ENCODE assay signal across 1 cellular context in the genomic region with DNA sequence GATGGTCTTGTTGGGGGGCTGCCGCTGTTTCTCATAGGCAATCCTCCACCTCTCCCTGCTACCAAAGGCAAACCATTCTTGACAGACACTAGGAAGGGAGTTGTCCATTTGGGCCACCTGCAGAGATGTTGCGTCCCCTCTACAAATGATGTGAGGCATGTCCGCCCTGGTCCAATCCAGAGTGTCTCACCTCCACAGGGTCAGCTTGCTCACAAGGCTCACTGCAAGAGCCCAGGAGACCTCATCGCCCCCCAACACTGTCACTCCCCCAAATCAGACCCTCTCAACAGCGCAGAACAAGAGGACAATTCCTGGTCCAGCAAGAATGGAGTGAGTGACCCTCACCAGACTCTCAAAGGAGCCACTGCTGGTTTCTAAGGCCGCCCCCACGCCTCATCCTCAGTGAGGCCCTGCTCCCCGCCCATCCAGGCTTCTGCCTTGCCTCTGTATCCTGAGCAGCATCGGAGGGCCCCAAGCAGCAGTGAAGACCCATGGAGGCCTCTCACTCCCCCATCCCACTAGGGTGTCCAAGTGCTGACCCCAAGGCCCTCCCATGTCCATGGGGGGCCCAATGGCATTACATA.
TF ChIP-seq lines count a peak whose summit lies in the region.

No MANE protein-coding gene starts in this region.

TF ChIP-seq in GM12878, 131 proteins besides CTCF, POLR2A, EP300 and RAD21:
- TF ChIP-seq, protein P1, sequence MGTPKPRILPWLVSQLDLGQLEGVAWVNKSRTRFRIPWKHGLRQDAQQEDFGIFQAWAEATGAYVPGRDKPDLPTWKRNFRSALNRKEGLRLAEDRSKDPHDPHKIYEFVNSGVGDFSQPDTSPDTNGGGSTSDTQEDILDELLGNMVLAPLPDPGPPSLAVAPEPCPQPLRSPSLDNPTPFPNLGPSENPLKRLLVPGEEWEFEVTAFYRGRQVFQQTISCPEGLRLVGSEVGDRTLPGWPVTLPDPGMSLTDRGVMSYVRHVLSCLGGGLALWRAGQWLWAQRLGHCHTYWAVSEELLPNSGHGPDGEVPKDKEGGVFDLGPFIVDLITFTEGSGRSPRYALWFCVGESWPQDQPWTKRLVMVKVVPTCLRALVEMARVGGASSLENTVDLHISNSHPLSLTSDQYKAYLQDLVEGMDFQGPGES (IDR thresholded peaks at IDR 0.05) = no peak
- no peak for TF ChIP-seq NR2C2 (IDR thresholded peaks at IDR 0.05; ENCODE audit: borderline replicate concordance, control insufficient read depth, insufficient read length, low read depth)
- TF ChIP-seq DPF2 (IDR thresholded peaks at IDR 0.05) = no peak
